ENCODE assay signal across 24 cellular contexts in the genomic region with DNA sequence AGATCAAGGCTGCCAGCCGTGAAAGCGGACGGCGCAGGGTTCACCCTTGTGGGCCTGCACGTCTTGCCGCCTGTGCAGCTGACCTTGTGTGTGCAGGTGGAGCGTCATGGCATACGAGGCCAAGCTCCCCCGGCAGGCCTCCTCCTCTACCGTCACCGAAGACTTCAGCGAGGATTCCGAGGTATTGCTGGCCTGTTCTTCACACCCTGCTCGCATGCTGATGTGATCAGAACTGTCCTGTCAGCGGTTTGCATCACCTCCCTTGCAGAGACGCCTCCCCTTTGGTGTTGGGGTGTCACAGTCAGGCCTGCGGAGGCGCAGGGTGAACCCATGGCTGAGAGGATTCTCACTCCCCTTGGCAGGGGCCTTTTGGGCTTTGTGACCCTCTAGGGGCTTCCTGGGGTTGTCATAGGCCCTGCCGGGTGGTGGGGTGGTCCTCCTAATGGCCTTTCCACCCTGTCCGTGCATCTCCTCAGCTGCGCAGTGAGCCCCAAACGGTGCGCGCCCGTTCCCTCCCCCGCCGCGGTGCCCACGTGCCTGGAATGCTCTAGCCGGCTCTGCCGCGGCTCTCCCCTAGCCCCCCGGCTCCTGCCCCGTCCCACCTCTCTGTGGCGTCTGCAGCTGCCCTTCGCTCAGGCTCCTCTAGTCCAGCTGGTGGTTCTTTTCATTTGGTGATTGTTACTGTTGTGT.
A peak's percentile ranks its signal among the peaks of the same experiment; 100 is the strongest.
DNase-seq lines count a peak whose midpoint lies in the region; TF ChIP-seq lines count a peak whose summit lies in the region.
"Had no signal": no experiment of that assay in that cellular context is flagged by ENCODE, and none has a peak within 500 bp of the region (broad histone marks: within the 10 kb centered on the region; RNA-seq: fewer than 3 reads in every experiment).

No MANE protein-coding gene starts in this region.

- no peak overlapping the region for H2AFZ ChIP-seq in H9 (ENCODE audit: low read length)

- H3K4me1 ChIP-seq in H9 (ENCODE audit: insufficient read depth, low read length) (0 out of 2 replicates have a peak, but pooled peaks cover 2% of the 10 kb centered on the region), ovary (ENCODE audit: insufficient read depth) (peaks cover 7% of the 10 kb centered on the region)
- H3K4me1 ChIP-seq: tibial nerve had no signal

- POLR2A ChIA-PET in RWPE1 (lab: Yijun Ruan, JAX; ENCODE audit: low non-redundant PET), result no interaction called here

- peak overlapping the region in 2 of 3 experiments; percentile 40 to 55; a peak in 1 of 7 replicates for H3K27ac Mint-ChIP-seq in H9
- H3K27ac Mint-ChIP-seq: activated naive CD8-positive, alpha-beta T cell; CD8-positive, alpha-beta memory T cell had no signal

- H3K9me3 ChIP-seq in H9 (ENCODE audit: control insufficient read depth, low read depth, low read length) (no peaks in the 10 kb centered on the region), ovary (no peaks in the 10 kb centered on the region)
- H3K9me3 ChIP-seq: MG63, SK-N-SH, tibial nerve had no signal

- H3K27ac ChIP-seq in H9 (ENCODE audit: insufficient read length, low read depth, low read length), result no peak overlapping the region
- H3K27ac ChIP-seq in RWPE1, result peak overlapping the region; percentile 17
- H3K27ac ChIP-seq in ovary, result peak overlapping the region in 1 of 2 donors; percentile 50
- H3K27ac ChIP-seq: tibial nerve had no signal

- no peak overlapping the region for H2AK5ac ChIP-seq in H9 (ENCODE audit: insufficient read length, low read length)

- no peak overlapping the region for H2BK5ac ChIP-seq in H9 (ENCODE audit: insufficient read length, low read length)

- TF ChIP-seq POLR2A in ovary (IDR thresholded peaks at IDR 0.05), result no peak

- H2BK20ac ChIP-seq in H9 (ENCODE audit: low read depth, low read length, poor library complexity, severe bottlenecking), result no peak overlapping the region

- H3K4me2 ChIP-seq in H9 (ENCODE audit: insufficient read depth, insufficient read length, low read length), result no peak overlapping the region
- H3K4me2 ChIP-seq: SK-N-SH had no signal

- intact Hi-C loops in ovary (cut with DNase I), result loop anchor here (5.0 to 10.0 kb wide), 5 partner anchors 62 to 192 kb away; a partner anchor contains a TSS

- no peak for DNase-seq in H9
- DNase-seq in RWPE1 (ENCODE audit: low spot score), result no peak
- peak; percentile 37 for DNase-seq in islet precursor cell
- DNase-seq in ovary, result peak in 3 of 5 donors; percentile 15 to 41 (median 33)
- no peak for DNase-seq in hypothalamus (lab: John Stamatoyannopoulos, UW)
- no peak for DNase-seq in epidermal melanocyte (ENCODE audit: insufficient read length, low spot score)
- DNase-seq in EL, result no peak
- no peak for DNase-seq in SIG-M5 (lab: John Stamatoyannopoulos, UW)
- DNase-seq: activated T-cell treated with anti-CD3 and anti-CD28 coated beads, Interleukin-2, amount 50 U/mL, for 4 hours; effector CD4-positive, alpha-beta T cell; GDM1; H7; kidney glomerular epithelial cell; mesendoderm; MG63; naive thymus-derived CD4-positive, alpha-beta T cell; NCI-H1417; NCI-H510A treated with DMSO at 0.1 percent for 48 hours; SK-N-SH; stimulated activated CD4-positive, alpha-beta T cell treated with anti-CD3 and anti-CD28 coated beads, Interleukin-4, amount 100 ng/mL, for 24 hours; stimulated activated naive CD8-positive, alpha-beta T cell treated with anti-CD3 and anti-CD28 coated beads, Interleukin-15, Interleukin-2, amounts not matched to agents 100 U/mL and 50 U/mL, for 24 hours had no signal

- no peak overlapping the region for H3T11ph ChIP-seq in H9 (ENCODE audit: low read length)

- no peak overlapping the region for H4K91ac ChIP-seq in H9 (ENCODE audit: insufficient read length, low read depth, low read length)

- no peak overlapping the region for H3K4ac ChIP-seq in H9 (ENCODE audit: low read depth, low read length)

- H3K9me3 Mint-ChIP-seq in H9, result no peaks in the 10 kb centered on the region; a peak in 1 of 5 replicates
- H3K9me3 Mint-ChIP-seq: activated T-cell treated with anti-CD3 and anti-CD28 coated beads, Interleukin-2, amount 50 U/mL, for 4 hours; CD8-positive, alpha-beta memory T cell had no signal

- peaks cover 13 to 14% (median 13%) of the 10 kb centered on the region in 3 experiments for H3K36me3 Mint-ChIP-seq in H9 (ENCODE audit: insufficient read depth in 1 of 3, low read depth in 3 of 3)

- no CpG with 5 or more reads among the region's 36 CpGs for WGBS in H9 (ENCODE audit: extremely low coverage, insufficient read length, low lambda C conversion rate)
- 73 to 82% (median 76%) methylated on average over 36 of the region's 36 CpGs for WGBS in ovary, 3 donors

- no peak overlapping the region for H2BK15ac ChIP-seq in H9 (ENCODE audit: low read depth, low read length)

- H4K8ac ChIP-seq in H9 (replicated peaks; ENCODE audit: insufficient read length, low read depth, low read length), result no peak overlapping the region

- no peak overlapping the region for H3K4me3 Mint-ChIP-seq in H9
- H3K4me3 Mint-ChIP-seq: activated naive CD8-positive, alpha-beta T cell; activated T-cell treated with anti-CD3 and anti-CD28 coated beads, Interleukin-2, amount 50 U/mL, for 4 hours; CD8-positive, alpha-beta memory T cell; naive thymus-derived CD4-positive, alpha-beta T cell had no signal

- no peaks in the 10 kb centered on the region for H3K23me2 ChIP-seq in H9 (ENCODE audit: insufficient read length, low read depth, low read length, poor library complexity, severe bottlenecking)

- TF ChIP-seq EP300 in ovary (IDR thresholded peaks at IDR 0.05), result no peak

- CTCF ChIA-PET in RWPE1 (lab: Yijun Ruan, JAX), result interaction anchor here (0.7 kb wide), 1 partner anchor 43 kb away, joined by 3 read pairs; no protein-coding TSS in a partner anchor

- no peaks in the 10 kb centered on the region for H4K20me1 ChIP-seq in H9 (ENCODE audit: control insufficient read depth, insufficient read depth, insufficient read length)

- no peak overlapping the region for H3K18ac ChIP-seq in H9 (ENCODE audit: insufficient read length, low read depth, low read length)

- TF ChIP-seq CTCF in H9 (conservative IDR thresholded peaks at IDR 0.05) (no peak), RWPE1 (conservative IDR thresholded peaks at IDR 0.05; ENCODE audit: low read depth) (no peak), ovary (IDR thresholded peaks at IDR 0.05) (no peak)

- no peak overlapping the region for H2BK12ac ChIP-seq in H9 (ENCODE audit: insufficient read length, low read depth, low read length)

- H3K56ac ChIP-seq in H9 (ENCODE audit: insufficient read length, low read depth, low read length), result no peak overlapping the region

- no peak overlapping the region for H3K23ac ChIP-seq in H9 (ENCODE audit: insufficient read length, low read depth, low read length)

- no peaks in the 10 kb centered on the region for H3K79me2 ChIP-seq in H9 (ENCODE audit: insufficient read depth, low read length)

- H3K9ac ChIP-seq in H9 (ENCODE audit: extremely low read depth, insufficient read length, low read length), result no peak overlapping the region
- H3K9ac ChIP-seq: SK-N-SH had no signal

- no peak overlapping the region for H3K4me3 ChIP-seq in ovary
- H3K4me3 ChIP-seq: MG63, tibial nerve had no signal

- H3K36me3 ChIP-seq in ovary, result no peaks in the 10 kb centered on the region

- H3K27me3 Mint-ChIP-seq in H9 (ENCODE audit: low read depth), result no peaks in the 10 kb centered on the region; the same call in none of the 2 replicates
- H3K27me3 Mint-ChIP-seq: activated naive CD8-positive, alpha-beta T cell; naive thymus-derived CD4-positive, alpha-beta T cell had no signal

- H4K5ac ChIP-seq in H9 (ENCODE audit: insufficient read length, low read depth, low read length), result no peak overlapping the region

- H3K14ac ChIP-seq in H9 (ENCODE audit: insufficient read depth, low read length), result no peak overlapping the region

- no peaks in the 10 kb centered on the region for H3K79me1 ChIP-seq in H9 (ENCODE audit: insufficient read depth, low read depth, low read length, poor library complexity, severe bottlenecking)

- no peaks in the 10 kb centered on the region for H3K27me3 ChIP-seq in H9 (ENCODE audit: insufficient read depth, low read length)
- H3K27me3 ChIP-seq in ovary, result no peaks in the 10 kb centered on the region
- H3K27me3 ChIP-seq: MG63, tibial nerve had no signal

- H2BK120ac ChIP-seq in H9 (ENCODE audit: low read depth, low read length, poor library complexity, severe bottlenecking), result no peak overlapping the region

- peaks cover 7 to 15% of the 10 kb centered on the region in 2 experiments for H3K4me1 Mint-ChIP-seq in H9

Comparison
In these comparisons a context has a peak if more than half of its experiments do, and no peak if none do; other contexts are left out.
1. DNase-seq: peak in islet precursor cell (single experiment) and ovary (3 of 5); none in H9 (single experiment), RWPE1 (single experiment), hypothalamus (0 of 51), epidermal melanocyte (single experiment), EL (single experiment) and SIG-M5 (single experiment).